In genomic region chr16:38941-39892, GRCh38 we compare ENCODE assay signal across 8 cellular contexts. TPM values are rescaled to one million over a fixed set of nuclear protein-coding genes. Genes with fewer than 3 reads are reported as not detected.
DNase-seq lines count a peak whose midpoint lies in the region; ATAC-seq and TF ChIP-seq lines count a peak whose summit lies in the region.

No MANE protein-coding gene starts in this region.

- ATAC-seq in GM19452 (IDR thresholded peaks at IDR 0.05; ENCODE audit: unreplicated experiment), result peak; percentile 61

- DNase-seq in HPDE6-E6E7 (ENCODE audit: extremely low spot score) (peak; percentile 40), kidney tubule cell (ENCODE audit: low spot score) (peak; percentile 89), lower leg skin (ENCODE audit: low spot score in 2 of 2) (no peak), ovary (no peak), 8988T (no peak)
- peak; percentile 18 to 44 for DNase-seq in activated CD4-positive, alpha-beta T cell treated with anti-CD3 and anti-CD28 coated beads for 4 hours

- 76 to 88% methylated on average over 11 to 12 of the region's 13 CpGs for WGBS in lower leg skin, 2 donors
- 89 to 92% (median 90%) methylated on average over 13 of the region's 13 CpGs for WGBS in ovary, 3 donors

- no peak overlapping the region for H3K4me3 ChIP-seq in BLaER1 treated with 17β-estradiol and CSF1 and Interleukin-3, amounts not matched to agents 10 nM and 100 nM
- no peak overlapping the region for H3K4me3 ChIP-seq in lower leg skin (ENCODE audit: low read depth, poor library complexity, severe bottlenecking)
- H3K4me3 ChIP-seq in ovary, result no peak overlapping the region

- no peaks in the 10 kb centered on the region for H3K27me3 ChIP-seq in BLaER1 treated with 17β-estradiol and CSF1 and Interleukin-3, amounts not matched to agents 10 nM and 100 nM
- no peaks in the 10 kb centered on the region for H3K27me3 ChIP-seq in ovary

- TF ChIP-seq EP300 in ovary (IDR thresholded peaks at IDR 0.05), result no peak

- peak overlapping the region in 7 of 11 experiments; percentile 28 to 63 (median 49); a peak in 10 of 22 replicates for H3K9ac ChIP-seq in BLaER1 treated with 17β-estradiol and CSF1 and Interleukin-3, amounts not matched to agents 10 nM and 100 nM

- peak overlapping the region; percentile 64 to 94 (median 81) for H3K4me2 ChIP-seq in BLaER1 treated with 17β-estradiol and CSF1 and Interleukin-3, amounts not matched to agents 10 nM and 100 nM

- TF ChIP-seq CTCF in lower leg skin (IDR thresholded peaks at IDR 0.05) (no peak), ovary (IDR thresholded peaks at IDR 0.05) (no peak)

- peaks cover 0 to 11% (median 0%) of the 10 kb centered on the region in 11 experiments; a peak in 3 of 22 replicates for H3K9me3 ChIP-seq in BLaER1 treated with 17β-estradiol and CSF1 and Interleukin-3, amounts not matched to agents 10 nM and 100 nM (replicated peaks in 1 of 11)
- H3K9me3 ChIP-seq in ovary, result no peaks in the 10 kb centered on the region

- intact Hi-C loops in lower leg skin (cut with DNase I; ENCODE audit: low total_unique reads), result no loop called here
- intact Hi-C loops in ovary (cut with DNase I), result no loop called here

- H3K4me1 ChIP-seq in BLaER1 treated with 17β-estradiol and CSF1 and Interleukin-3, amounts not matched to agents 10 nM and 100 nM, result peaks cover 56 to 86% (median 80%) of the 10 kb centered on the region in 10 experiments
- H3K4me1 ChIP-seq in ovary (ENCODE audit: insufficient read depth), result no peaks in the 10 kb centered on the region

- H3K36me3 ChIP-seq in BLaER1 treated with 17β-estradiol and CSF1 and Interleukin-3, amounts not matched to agents 10 nM and 100 nM, result peaks cover 16 to 85% (median 52%) of the 10 kb centered on the region in 11 experiments
- H3K36me3 ChIP-seq in ovary, result no peaks in the 10 kb centered on the region

- peaks cover 0 to 83% (median 33%) of the 10 kb centered on the region in 11 experiments; a peak in 16 of 22 replicates for H4K20me1 ChIP-seq in BLaER1 treated with 17β-estradiol and CSF1 and Interleukin-3, amounts not matched to agents 10 nM and 100 nM

- H3K27ac ChIP-seq in BLaER1 treated with 17β-estradiol and CSF1 and Interleukin-3, amounts not matched to agents 10 nM and 100 nM, result peak overlapping the region in 9 of 11 experiments; percentile 15 to 66 (median 55); a peak in 16 of 22 replicates
- no peak overlapping the region for H3K27ac ChIP-seq in ovary

- TF ChIP-seq POLR2A in lower leg skin (IDR thresholded peaks at IDR 0.05) (no peak), ovary (IDR thresholded peaks at IDR 0.05) (no peak)

RNA-seq across cellular contexts. Expression of gene POLR3K, which starts 14.2 kb away (rescaled TPM):
- total RNA-seq in lower leg skin (1 to 10 TPM; 1.1 to 6.0 (median 3.0) TPM), ovary (10 to 100 TPM in 3 of 7 donors, 1 to 10 TPM in 4; 3.7 to 11.0 (median 9.9) TPM)
- polyA plus RNA-seq in ovary, result 10 to 100 TPM in 1 of 2 donors, 1 to 10 TPM in 1; 9.4 to 11.9 TPM

RNA-seq across cellular contexts. Expression of gene SNRNP25, which starts 14.4 kb away (rescaled TPM):
- total RNA-seq in lower leg skin (10 to 100 TPM in 3 of 4 donors, 1 to 10 TPM in 1; 6.3 to 12.0 (median 10.4) TPM), ovary (10 to 100 TPM; 12.8 to 27.8 (median 23.7) TPM)
- polyA plus RNA-seq in ovary, result 10 to 100 TPM; 26.9 to 35.7 TPM

RNA-seq across cellular contexts. Expression of gene RHBDF1, which starts 33.2 kb away (rescaled TPM):
- 10 to 100 TPM; 38.6 to 45.9 (median 43.6) TPM for total RNA-seq in lower leg skin
- total RNA-seq in ovary, result 10 to 100 TPM; 22.6 to 76.0 (median 49.2) TPM
- polyA plus RNA-seq in ovary, result 10 to 100 TPM; 10.9 to 52.8 TPM

RNA-seq across cellular contexts. Expression of gene MPG, which starts 38.8 kb away (rescaled TPM):
- total RNA-seq in lower leg skin, result 10 to 100 TPM; 46.8 to 84.8 (median 61.0) TPM
- total RNA-seq in ovary, result 10 to 100 TPM; 42.5 to 90.9 (median 48.4) TPM
- polyA plus RNA-seq in ovary, result 10 to 100 TPM in 1 of 2 donors, under 1 TPM in 1; 0.60 to 68.4 TPM

Comparison
In these comparisons a context has a peak if more than half of its experiments do, and no peak if none do; other contexts are left out.
1. H3K27ac ChIP-seq: peak in BLaER1 treated with 17β-estradiol and CSF1 and Interleukin-3, amounts not matched to agents 10 nM and 100 nM (9 of 11); none in ovary (0 of 2).
2. DNase-seq: peak in HPDE6-E6E7 (single experiment), activated CD4-positive, alpha-beta T cell treated with anti-CD3 and anti-CD28 coated beads for 4 hours (2 of 2) and kidney tubule cell (single experiment); none in lower leg skin (0 of 2), ovary (0 of 5) and 8988T (single experiment).